8 cellular contexts compared by ENCODE assay signal in genomic region chr4:174522183-174523002, GRCh38. TPM values are rescaled to one million over a fixed set of nuclear protein-coding genes. Genes with fewer than 3 reads are reported as not detected.
A peak's percentile ranks its signal among the peaks of the same experiment; 100 is the strongest.
DNase-seq lines count a peak whose midpoint lies in the region; ATAC-seq and TF ChIP-seq lines count a peak whose summit lies in the region.

Gene HPGD (minus strand): TSS chr4:174522488. CDS start chr4:174522451, 37 bp downstream.

- 1% methylated on average over 40 to 60 of the region's 60 CpGs for WGBS in adipose tissue, 3 donors

- H3K9me3 ChIP-seq in BE2C (no peaks in the 10 kb centered on the region), skeletal muscle satellite cell (replicated peaks; ENCODE audit: low read length) (no peaks in the 10 kb centered on the region)

- ATAC-seq in GM19452 (IDR thresholded peaks at IDR 0.05; ENCODE audit: unreplicated experiment) (peak; percentile 76), HG03565 (IDR thresholded peaks at IDR 0.05; ENCODE audit: unreplicated experiment) (peak; percentile 55)

- H3K4me3 ChIP-seq in BE2C (ENCODE audit: low read depth, low read length), result peak within 1 kb of the TSS; percentile 50
- peak within 1 kb of the TSS; percentile 70 for H3K4me3 ChIP-seq in skeletal muscle satellite cell (ENCODE audit: low read length)

- H3K27ac ChIP-seq in adipose tissue (ENCODE audit: low read depth, low read length), result no peak within 1 kb of the TSS

- peak within 1 kb of the TSS; percentile 90 for H3K4me2 ChIP-seq in skeletal muscle satellite cell (ENCODE audit: low read length)

- H3K36me3 ChIP-seq in BE2C, result no peaks in the 10 kb centered on the region
- no peaks in the 10 kb centered on the region for H3K36me3 ChIP-seq in skeletal muscle satellite cell (ENCODE audit: insufficient read depth, low read length)

- H3K27me3 ChIP-seq in BE2C, result peaks cover 79% of the 10 kb centered on the region
- H3K27me3 ChIP-seq in skeletal muscle satellite cell (ENCODE audit: control insufficient read depth, insufficient read depth, low read length), result peaks cover 7% of the 10 kb centered on the region

- H3K4me1 ChIP-seq in BE2C (no peaks in the 10 kb centered on the region), skeletal muscle satellite cell (ENCODE audit: control insufficient read depth, insufficient read depth, low read length) (peaks cover 13% of the 10 kb centered on the region)

- no peak for TF ChIP-seq CTCF in BE2C (IDR thresholded peaks at IDR 0.05; ENCODE audit: low read depth, low read length)

- DNase-seq in BE2C, result peak; percentile 52
- peak; percentile 30 for DNase-seq in iPS DF 19.7 (ENCODE audit: low read depth, low spot score)
- no peak for DNase-seq in SKM-1 treated with dmso at 0.1 percent for 144 hours (lab: John Stamatoyannopoulos, UW; ENCODE audit: unreplicated experiment)

- peak within 1 kb of the TSS; percentile 51 for H3K9ac ChIP-seq in skeletal muscle satellite cell (ENCODE audit: low read depth, low read length)

- intact Hi-C loops in T-helper 1 cell treated with Interleukin-12 subunit alpha and Interleukin-12 subunit beta and Interleukin-4 antibody, amounts not matched to agents 30 ng/mL and 1 ng/mL, for 36 hours (cut with micrococcal nuclease), result loop anchor here (1.0 to 10.0 kb wide), 9 partner anchors 16 to 1672 kb away; partner anchors contain the start of genes CEP44, FBXO8 and SPATA4

RNA-seq across cellular contexts. Expression of gene HPGD, which starts in this region (rescaled TPM):
- not detected for polyA plus RNA-seq in BE2C (2012; ENCODE audit: insufficient read depth, insufficient read length, low read depth)
- 12.1 and 13.8 TPM in 2 replicates for total RNA-seq in T-helper 1 cell treated with Interleukin-12 subunit alpha and Interleukin-12 subunit beta and Interleukin-4 antibody, amounts not matched to agents 30 ng/mL and 1 ng/mL, for 36 hours
- 10 to 100 TPM in 2 of 3 donors, under 1 TPM in 1; 0.52 to 10.7 (median 10.2) TPM for polyA plus RNA-seq in adipose tissue
- 0.87 and 1.0 TPM in 2 replicates for total RNA-seq in skeletal muscle satellite cell (2012; rRNA removed)
